In the genomic region with DNA sequence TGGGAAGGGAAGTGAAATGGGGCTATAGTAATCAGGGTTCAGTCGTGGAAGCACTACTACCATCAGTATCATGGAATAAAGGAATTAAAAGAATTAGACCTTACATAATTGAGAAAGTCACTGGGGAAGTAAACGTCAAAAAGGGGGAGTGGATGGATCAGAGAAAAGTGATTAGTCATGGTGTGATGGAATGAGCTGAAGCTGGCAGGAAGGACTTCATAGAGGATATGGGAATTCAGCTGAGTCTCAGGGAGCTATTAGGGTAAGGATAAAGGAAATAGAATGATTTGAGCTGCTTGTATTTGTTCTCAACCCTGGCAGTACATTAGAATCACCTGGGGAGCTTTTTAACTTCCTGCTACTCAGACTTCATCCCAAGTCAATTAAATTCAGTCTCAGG, we compare ENCODE assay signal across 17 cellular contexts. TPM values are rescaled to one million over a fixed set of nuclear protein-coding genes. Genes with fewer than 3 reads are reported as not detected.
A peak's percentile ranks its signal among the peaks of the same experiment; 100 is the strongest.
DNase-seq lines count a peak whose midpoint lies in the region; ATAC-seq and TF ChIP-seq lines count a peak whose summit lies in the region.
"Had no signal": no experiment of that assay in that cellular context is flagged by ENCODE, and none has a peak within 500 bp of the region (broad histone marks: within the 10 kb centered on the region; RNA-seq: fewer than 3 reads in every experiment).

No MANE protein-coding gene starts in this region.

- H3K27me3 Mint-ChIP-seq in natural killer cell treated with Interleukin-12 subunit alpha and Interleukin-12 subunit beta and Interleukin-15 and Interleukin-18, amount 100 ng/mL, for 72 hours = peaks cover 0 to 2% of the 10 kb centered on the region in 2 donors
- H3K27me3 Mint-ChIP-seq: stimulated activated naive CD8-positive, alpha-beta T cell treated with anti-CD3 and anti-CD28 coated beads, Interleukin-15, Interleukin-2, amounts not matched to agents 100 ng/mL and 50 ng/mL, for 24 hours had no signal

- peaks cover 19 to 41% of the 10 kb centered on the region in 2 donors for H3K4me1 Mint-ChIP-seq in natural killer cell treated with Interleukin-12 subunit alpha and Interleukin-12 subunit beta and Interleukin-15 and Interleukin-18, amount 100 ng/mL, for 72 hours (ENCODE audit: low read depth in 2 of 2)
- H3K4me1 Mint-ChIP-seq: activated naive CD4-positive, alpha-beta T cell treated with anti-CD3 and anti-CD28 coated beads, Interleukin-2, amount 10 ng/mL, durations not matched to agents 7 days and 5 days had no signal

- H3K27me3 ChIP-seq in mesenchymal stem cell (ENCODE audit: control insufficient read depth in 1 of 2, insufficient read depth in 1 of 2, low read length in 2 of 2) (no peaks in the 10 kb centered on the region), uterus (no peaks in the 10 kb centered on the region)
- H3K27me3 ChIP-seq: left lung had no signal

- no peak overlapping the region for H3K4ac ChIP-seq in mesenchymal stem cell (ENCODE audit: low read depth in 1 of 2, low read length in 2 of 2)

- H3K9me3 Mint-ChIP-seq in natural killer cell treated with Interleukin-12 subunit alpha and Interleukin-12 subunit beta and Interleukin-15 and Interleukin-18, amount 100 ng/mL, for 72 hours = peaks cover 5% of the 10 kb centered on the region
- peaks cover 0 to 5% of the 10 kb centered on the region in 2 donors for H3K9me3 Mint-ChIP-seq in activated naive CD4-positive, alpha-beta T cell treated with anti-CD3 and anti-CD28 coated beads, Interleukin-2, amount 50 U/mL, for 72 hours
- H3K9me3 Mint-ChIP-seq: activated CD8-positive, alpha-beta T cell treated with anti-CD3 and anti-CD28 coated beads for 36 hours; activated naive CD4-positive, alpha-beta T cell treated with anti-CD3 and anti-CD28 coated beads, Interleukin-2, amount 10 ng/mL, durations not matched to agents 7 days and 5 days; CD14-positive monocyte; stimulated activated naive CD8-positive, alpha-beta T cell treated with anti-CD3 and anti-CD28 coated beads, Interleukin-15, Interleukin-2, amounts not matched to agents 100 ng/mL and 50 ng/mL, for 24 hours had no signal

- intact Hi-C loops in uterus (cut with DNase I; ENCODE audit: low total_unique reads) = no loop called here

- WGBS in mesenchymal stem cell = 5% methylated on average over 1 of the region's 2 CpGs

- peak overlapping the region in 1 of 2 donors; percentile 5 for H3K27ac Mint-ChIP-seq in natural killer cell treated with Interleukin-12 subunit alpha and Interleukin-12 subunit beta and Interleukin-15 and Interleukin-18, amount 100 ng/mL, for 72 hours
- no peak overlapping the region for H3K27ac Mint-ChIP-seq in activated naive CD4-positive, alpha-beta T cell treated with anti-CD3 and anti-CD28 coated beads, Interleukin-2, amount 50 U/mL, for 72 hours
- H3K27ac Mint-ChIP-seq: activated CD8-positive, alpha-beta T cell treated with anti-CD3 and anti-CD28 coated beads for 36 hours; activated naive CD4-positive, alpha-beta T cell treated with anti-CD3 and anti-CD28 coated beads, Interleukin-2, amount 10 ng/mL, durations not matched to agents 7 days and 5 days; CD14-positive monocyte; stimulated activated naive CD8-positive, alpha-beta T cell treated with anti-CD3 and anti-CD28 coated beads, Interleukin-15, Interleukin-2, amounts not matched to agents 100 ng/mL and 50 ng/mL, for 24 hours had no signal

- H2AK5ac ChIP-seq in mesenchymal stem cell (ENCODE audit: low read length, severe bottlenecking) = no peak overlapping the region

- peaks cover 2% of the 10 kb centered on the region for H3K4me1 ChIP-seq in mesenchymal stem cell (ENCODE audit: control insufficient read depth, insufficient read depth, low read depth, low read length)
- H3K4me1 ChIP-seq in uterus = no peaks in the 10 kb centered on the region
- H3K4me1 ChIP-seq: left lung had no signal

- no peak overlapping the region for H2AFZ ChIP-seq in mesenchymal stem cell (ENCODE audit: low read depth, low read length)

- no peak overlapping the region for H4K8ac ChIP-seq in mesenchymal stem cell (ENCODE audit: low read length)

- H3K79me1 ChIP-seq in mesenchymal stem cell (replicated peaks; ENCODE audit: low read length, poor library complexity, severe bottlenecking) = no peaks in the 10 kb centered on the region

- H3K9me3 ChIP-seq in mesenchymal stem cell (ENCODE audit: control insufficient read depth, low read length) = no peaks in the 10 kb centered on the region
- H3K9me3 ChIP-seq in uterus = no peaks in the 10 kb centered on the region
- H3K9me3 ChIP-seq: left lung had no signal

- peak; percentile 78 for DNase-seq in AG10803 (ENCODE audit: low read depth)
- peak; percentile 74 for DNase-seq in M059J (ENCODE audit: low read depth)
- peak; percentile 75 to 78 for DNase-seq in cardiac fibroblast (ENCODE audit: low read depth in 2 of 2)
- DNase-seq in mesenchymal stem cell = peak; percentile 46
- DNase-seq in natural killer cell treated with Interleukin-12 subunit alpha and Interleukin-12 subunit beta and Interleukin-15 and Interleukin-18, amount 100 ng/mL, for 72 hours (ENCODE audit: low spot score) = no peak
- no peak for DNase-seq in uterus
- DNase-seq in activated naive CD4-positive, alpha-beta T cell treated with anti-CD3 and anti-CD28 coated beads, Interleukin-2, amount 50 U/mL, for 72 hours (ENCODE audit: low spot score in 2 of 2) = no peak
- DNase-seq: activated CD8-positive, alpha-beta T cell treated with anti-CD3 and anti-CD28 coated beads for 36 hours; activated naive CD4-positive, alpha-beta T cell treated with anti-CD3 and anti-CD28 coated beads, Interleukin-2, amount 10 ng/mL, durations not matched to agents 7 days and 5 days; left lung; MV-4-11; stimulated activated CD4-positive, alpha-beta T cell treated with anti-CD3 and anti-CD28 coated beads, Interleukin-2, amount 100 ng/mL, for 48 hours; T-helper 2 cell had no signal

- H3K36me3 Mint-ChIP-seq in natural killer cell treated with Interleukin-12 subunit alpha and Interleukin-12 subunit beta and Interleukin-15 and Interleukin-18, amount 100 ng/mL, for 72 hours = no peaks in the 10 kb centered on the region
- H3K36me3 Mint-ChIP-seq in activated naive CD4-positive, alpha-beta T cell treated with anti-CD3 and anti-CD28 coated beads, Interleukin-2, amount 50 U/mL, for 72 hours = no peaks in the 10 kb centered on the region
- H3K36me3 Mint-ChIP-seq: activated naive CD4-positive, alpha-beta T cell treated with anti-CD3 and anti-CD28 coated beads, Interleukin-2, amount 10 ng/mL, durations not matched to agents 7 days and 5 days; CD14-positive monocyte had no signal

- no peak for TF ChIP-seq POLR2A in uterus (IDR thresholded peaks at IDR 0.05)

- no peak overlapping the region for H2BK120ac ChIP-seq in mesenchymal stem cell (ENCODE audit: low read depth, low read length)

- H3K4me3 ChIP-seq in AG10803 (ENCODE audit: low read length) (no peak overlapping the region), cardiac fibroblast (replicated peaks in 1 of 2; ENCODE audit: low read depth in 2 of 2, low read length in 2 of 2) (no peak overlapping the region), mesenchymal stem cell (ENCODE audit: insufficient read depth in 1 of 2, low read depth in 1 of 2, low read length in 2 of 2) (no peak overlapping the region), uterus (no peak overlapping the region)
- H3K4me3 ChIP-seq: coronary artery, left lung had no signal

- no peak overlapping the region for H3K14ac ChIP-seq in mesenchymal stem cell (ENCODE audit: low read length in 2 of 2)

- H3K9ac ChIP-seq in mesenchymal stem cell (ENCODE audit: low read length) = peak overlapping the region; percentile 4

- H4K91ac ChIP-seq in mesenchymal stem cell (ENCODE audit: low read length) = no peak overlapping the region

- H3K4me2 ChIP-seq in mesenchymal stem cell (ENCODE audit: low read length, poor library complexity, severe bottlenecking) = no peak overlapping the region

- H2BK15ac ChIP-seq in mesenchymal stem cell (ENCODE audit: low read depth, poor library complexity, severe bottlenecking) = peak overlapping the region; percentile 41

- ATAC-seq in natural killer cell treated with Interleukin-12 subunit alpha and Interleukin-12 subunit beta and Interleukin-15 and Interleukin-18, amount 100 ng/mL, for 72 hours = no peak
- ATAC-seq in HG02588 (IDR thresholded peaks at IDR 0.05; ENCODE audit: unreplicated experiment) = no peak
- ATAC-seq in activated naive CD4-positive, alpha-beta T cell treated with anti-CD3 and anti-CD28 coated beads, Interleukin-2, amount 50 U/mL, for 72 hours = no peak
- ATAC-seq: activated CD8-positive, alpha-beta T cell treated with anti-CD3 and anti-CD28 coated beads for 36 hours; left lung had no signal

- H3K36me3 ChIP-seq in mesenchymal stem cell (ENCODE audit: control insufficient read depth in 1 of 2, insufficient read depth in 2 of 2, low read depth in 1 of 2, low read length in 2 of 2) (no peaks in the 10 kb centered on the region), uterus (no peaks in the 10 kb centered on the region)
- H3K36me3 ChIP-seq: left lung had no signal

- no peak overlapping the region for H2BK12ac ChIP-seq in mesenchymal stem cell (ENCODE audit: low read length in 2 of 2)

- H3K27ac ChIP-seq in mesenchymal stem cell (ENCODE audit: low read length, poor library complexity, severe bottlenecking) (no peak overlapping the region), uterus (no peak overlapping the region)
- H3K27ac ChIP-seq: coronary artery, left lung had no signal

- H3K4me3 Mint-ChIP-seq in natural killer cell treated with Interleukin-12 subunit alpha and Interleukin-12 subunit beta and Interleukin-15 and Interleukin-18, amount 100 ng/mL, for 72 hours = no peak overlapping the region
- H3K4me3 Mint-ChIP-seq: activated CD8-positive, alpha-beta T cell treated with anti-CD3 and anti-CD28 coated beads for 36 hours; activated naive CD4-positive, alpha-beta T cell treated with anti-CD3 and anti-CD28 coated beads, Interleukin-2, amount 10 ng/mL, durations not matched to agents 7 days and 5 days; CD14-positive monocyte; stimulated activated naive CD8-positive, alpha-beta T cell treated with anti-CD3 and anti-CD28 coated beads, Interleukin-15, Interleukin-2, amounts not matched to agents 100 ng/mL and 50 ng/mL, for 24 hours had no signal

- TF ChIP-seq CTCF in AG10803 (conservative IDR thresholded peaks at IDR 0.05; ENCODE audit: low read length) (no peak), cardiac fibroblast (IDR thresholded peaks at IDR 0.05; ENCODE audit: low read depth, low read length) (no peak), uterus (IDR thresholded peaks at IDR 0.05) (no peak)

- H3K18ac ChIP-seq in mesenchymal stem cell (ENCODE audit: low read depth in 1 of 2, low read length in 2 of 2) = no peak overlapping the region

- H3K23ac ChIP-seq in mesenchymal stem cell (ENCODE audit: low read length in 2 of 2) = no peak overlapping the region

- H2BK5ac ChIP-seq in mesenchymal stem cell (ENCODE audit: low read depth, low read length, poor library complexity, severe bottlenecking) = no peak overlapping the region

RNA-seq across cellular contexts. Expression of gene SETBP1, which starts 53.4 kb away (rescaled TPM):
- total RNA-seq in M059J (2014; rRNA removed; shearing (Covaris generic)) = 1.9 and 4.1 TPM in 2 replicates
- polyA plus RNA-seq in mesenchymal stem cell (2013, experiment 1 of 2) = 4.5 TPM
- 4.5 TPM for polyA plus RNA-seq in mesenchymal stem cell (2013, experiment 2 of 2)
- 10 to 100 TPM; 77.9 to 79.6 TPM for total RNA-seq in natural killer cell treated with Interleukin-12 subunit alpha and Interleukin-12 subunit beta and Interleukin-15 and Interleukin-18, amount 100 ng/mL, for 72 hours
- total RNA-seq in uterus = 10 to 100 TPM; 16.8 to 74.0 (median 36.9) TPM
- total RNA-seq in activated naive CD4-positive, alpha-beta T cell treated with anti-CD3 and anti-CD28 coated beads, Interleukin-2, amount 50 U/mL, for 72 hours = 1 to 10 TPM; 1.2 to 2.7 TPM

Comparison
In these comparisons a context has a peak if more than half of its experiments do, and no peak if none do; other contexts are left out.
1. DNase-seq: peak in AG10803 (single experiment), M059J (single experiment), cardiac fibroblast (2 of 2) and mesenchymal stem cell (single experiment); none in natural killer cell treated with Interleukin-12 subunit alpha and Interleukin-12 subunit beta and Interleukin-15 and Interleukin-18, amount 100 ng/mL, for 72 hours (single experiment), uterus (0 of 2) and activated naive CD4-positive, alpha-beta T cell treated with anti-CD3 and anti-CD28 coated beads, Interleukin-2, amount 50 U/mL, for 72 hours (0 of 2).